9 cellular contexts compared by ENCODE assay signal in genomic region chr2:109260886-109261700, GRCh38.
DNase-seq lines count a peak whose midpoint lies in the region; ATAC-seq and TF ChIP-seq lines count a peak whose summit lies in the region.
"Had no signal": no experiment of that assay in that cellular context is flagged by ENCODE, and none has a peak within 500 bp of the region (broad histone marks: within the 10 kb centered on the region; RNA-seq: fewer than 3 reads in every experiment).

No MANE protein-coding gene starts in this region.

- H3K27ac Mint-ChIP-seq in brain (peak overlapping the region in 3 of 5 experiments; percentile 9 to 33 (median 33)), osteocyte (ENCODE audit: unreplicated experiment) (peak overlapping the region; percentile 55)
- H3K27ac Mint-ChIP-seq: B cell had no signal

- TF ChIP-seq CTCF in brain (conservative IDR thresholded peaks at IDR 0.05): peak in 1 of 2 experiments; percentile 26
- TF ChIP-seq CTCF in osteocyte (IDR thresholded peaks at IDR 0.05): peak; percentile 33

- peak; percentile 66 for DNase-seq in NCI-H1092 treated with DMSO at 0.1 percent for 48 hours (lab: John Stamatoyannopoulos, UW)
- no peak for DNase-seq in NCI-H1092 (lab: John Stamatoyannopoulos, UW)
- peak; percentile 66 for DNase-seq in NCI-H1105 treated with DMSO at 0.1 percent for 48 hours (lab: John Stamatoyannopoulos, UW)
- DNase-seq in osteocyte (ENCODE audit: extremely low spot score, unreplicated experiment): no peak
- DNase-seq in stimulated activated CD4-positive, alpha-beta T cell treated with anti-CD3 and anti-CD28 coated beads, Interleukin-12 subunit alpha, Interleukin-12 subunit beta, amount 100 ng/mL, for 4 hours: no peak
- DNase-seq in kidney glomerular epithelial cell (lab: John Stamatoyannopoulos, UW): no peak

- H3K4me1 Mint-ChIP-seq in brain (peaks cover 71% of the 10 kb centered on the region), osteocyte (ENCODE audit: unreplicated experiment) (peaks cover 97% of the 10 kb centered on the region)

- ATAC-seq in GM18907 (IDR thresholded peaks at IDR 0.05; ENCODE audit: unreplicated experiment): no peak

- H3K36me3 Mint-ChIP-seq in brain (no peaks in the 10 kb centered on the region), osteocyte (ENCODE audit: unreplicated experiment) (peaks cover 2% of the 10 kb centered on the region)

- no peaks in the 10 kb centered on the region for H3K9me3 Mint-ChIP-seq in brain
- H3K9me3 Mint-ChIP-seq in osteocyte (ENCODE audit: unreplicated experiment): no peaks in the 10 kb centered on the region

- no peaks in the 10 kb centered on the region for H3K27me3 Mint-ChIP-seq in brain
- H3K27me3 Mint-ChIP-seq in osteocyte (ENCODE audit: unreplicated experiment): no peaks in the 10 kb centered on the region
- H3K27me3 Mint-ChIP-seq: B cell had no signal

- no peak overlapping the region for H3K4me3 Mint-ChIP-seq in brain
- H3K4me3 Mint-ChIP-seq in osteocyte (ENCODE audit: unreplicated experiment): no peak overlapping the region
- H3K4me3 Mint-ChIP-seq: B cell had no signal

Comparison
In these comparisons a context has a peak if more than half of its experiments do, and no peak if none do; other contexts are left out.
1. DNase-seq: peak in NCI-H1092 treated with DMSO at 0.1 percent for 48 hours (single experiment) and NCI-H1105 treated with DMSO at 0.1 percent for 48 hours (single experiment); none in NCI-H1092 (single experiment), osteocyte (single experiment), stimulated activated CD4-positive, alpha-beta T cell treated with anti-CD3 and anti-CD28 coated beads, Interleukin-12 subunit alpha, Interleukin-12 subunit beta, amount 100 ng/mL, for 4 hours (single experiment) and kidney glomerular epithelial cell (single experiment).